8 cellular contexts compared by ENCODE assay signal in the genomic region with DNA sequence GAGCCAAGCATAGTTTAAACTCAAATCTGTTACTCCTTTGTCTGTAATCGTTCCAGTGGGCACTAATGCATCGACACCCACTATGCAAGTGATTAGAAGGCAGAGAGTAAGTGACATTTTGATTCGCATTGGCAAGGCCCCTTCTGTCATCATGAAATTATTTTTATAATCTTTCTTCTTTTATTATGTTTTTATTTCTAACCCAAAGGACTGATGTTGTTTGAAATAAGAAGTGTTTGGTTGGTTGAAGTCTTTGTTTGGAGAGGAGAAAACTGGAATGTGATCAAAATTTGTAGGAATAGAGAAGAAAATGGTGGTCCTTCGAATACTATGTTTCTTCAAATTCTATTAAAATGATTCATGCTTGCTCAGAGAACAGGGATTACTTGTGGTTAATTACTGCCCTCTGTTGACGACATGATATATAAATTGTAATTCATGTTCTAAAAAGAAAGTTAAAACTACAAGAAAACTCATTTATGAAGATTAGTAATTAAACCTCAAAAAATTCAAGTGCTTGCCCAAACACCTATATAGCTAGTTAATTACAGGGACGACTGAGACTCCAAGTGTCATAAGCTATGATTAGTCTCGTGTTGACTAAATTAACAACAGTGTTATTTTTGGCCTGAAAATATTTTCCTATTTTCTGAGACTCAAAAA. TPM values are rescaled to one million over a fixed set of nuclear protein-coding genes. Genes with fewer than 3 reads are reported as not detected.
DNase-seq lines count a peak whose midpoint lies in the region; ATAC-seq and TF ChIP-seq lines count a peak whose summit lies in the region.

No MANE protein-coding gene starts in this region.

- H3K4me1 ChIP-seq in adipocyte (ENCODE audit: control insufficient read depth, insufficient read depth, low read length) (peaks cover 13% of the 10 kb centered on the region), tibial nerve (peaks cover 0 to 16% (median 3%) of the 10 kb centered on the region in 4 donors)

- ATAC-seq in GM18909 (IDR thresholded peaks at IDR 0.05; ENCODE audit: poor library complexity, unreplicated experiment) (peak; percentile 49), GM21423 (IDR thresholded peaks at IDR 0.05; ENCODE audit: unreplicated experiment) (no peak), HG03025 (IDR thresholded peaks at IDR 0.05; ENCODE audit: low FRiP score, unreplicated experiment) (no peak)

- DNase-seq in A172 (ENCODE audit: low spot score) (peak; percentile 73), NCI-H1105 (lab: John Stamatoyannopoulos, UW) (peak; percentile 54), adipocyte (ENCODE audit: low read depth) (peak; percentile 88), inferior parietal cortex (ENCODE audit: extremely low spot score) (peak; percentile 66), tibial nerve (ENCODE audit: low spot score in 2 of 2) (no peak)

- H3K27ac ChIP-seq in tibial nerve = peak overlapping the region in 1 of 4 donors; percentile 48

- H3K9me3 ChIP-seq in adipocyte (ENCODE audit: control insufficient read depth, low read length) = no peaks in the 10 kb centered on the region
- H3K9me3 ChIP-seq in tibial nerve = no peaks in the 10 kb centered on the region

- H3K36me3 ChIP-seq in adipocyte (ENCODE audit: control insufficient read depth, insufficient read depth, low read length, severe bottlenecking) = no peaks in the 10 kb centered on the region
- H3K36me3 ChIP-seq in tibial nerve = no peaks in the 10 kb centered on the region

- no peak for TF ChIP-seq POLR2A in tibial nerve (IDR thresholded peaks at IDR 0.05)

- H3K4me3 ChIP-seq in adipocyte (ENCODE audit: low read length) (peak overlapping the region; percentile 70), tibial nerve (peak overlapping the region in 3 of 4 donors; percentile 19 to 37 (median 28))

- 31% methylated on average over 7 of the region's 7 CpGs for WGBS in tibial nerve, 2 donors

- no peak for TF ChIP-seq EP300 in tibial nerve (IDR thresholded peaks at IDR 0.05)

- no peaks in the 10 kb centered on the region for H3K27me3 ChIP-seq in adipocyte (replicated peaks; ENCODE audit: control insufficient read depth, insufficient read depth, low read length)
- no peaks in the 10 kb centered on the region for H3K27me3 ChIP-seq in tibial nerve

- peak in 4 of 5 experiments; percentile 24 to 64 (median 48) for TF ChIP-seq CTCF in tibial nerve (IDR thresholded peaks at IDR 0.05)

- H3K9ac ChIP-seq in adipocyte (ENCODE audit: low read length) = peak overlapping the region; percentile 80

RNA-seq across cellular contexts. Expression of gene TFPI, which starts 26.4 kb away (rescaled TPM):
- total RNA-seq in A172 (2014; rRNA removed; shearing (Covaris generic)) = 166 and 226 TPM in 2 replicates
- 100 to 1,000 TPM in 1 of 4 donors, 10 to 100 TPM in 3; 75.1 to 110 (median 92.2) TPM for total RNA-seq in tibial nerve

Comparison
In these comparisons a context has a peak if more than half of its experiments do, and no peak if none do; other contexts are left out.
1. DNase-seq: peak in A172 (single experiment), NCI-H1105 (single experiment), adipocyte (single experiment) and inferior parietal cortex (single experiment); none in tibial nerve (0 of 2).